In genomic region chr10:5474642-5475041, GRCh38 we compare ENCODE assay signal across 18 cellular contexts. TPM values are rescaled to one million over a fixed set of nuclear protein-coding genes. Genes with fewer than 3 reads are reported as not detected.
"Had no signal": no experiment of that assay in that cellular context is flagged by ENCODE, and none has a peak within 500 bp of the region (broad histone marks: within the 10 kb centered on the region; RNA-seq: fewer than 3 reads in every experiment).

No MANE protein-coding gene starts in this region.

RNA-seq across cellular contexts. Expression of gene CALML5, which starts 24.7 kb away (rescaled TPM):
- total RNA-seq: activated B cell treated with CpG ODN at 0.5 μM for 24 hours; activated CD8-positive, alpha-beta T cell treated with anti-CD3 and anti-CD28 coated beads for 36 hours; adrenal gland; ascending aorta; chondrocyte; gastrocnemius medialis; left cardiac atrium; left ventricle myocardium superior; lung microvascular endothelial cell; mucosa of gallbladder; osteoblast; right cardiac atrium; skeletal muscle tissue; T-cell; T-helper 2 cell treated with Interferon-gamma antibody and Interleukin-4, amounts not matched to agents 100 ng/mL and 5 ng/mL, for 36 hours; temporal lobe; tibial nerve; ureter had no signal
- polyA plus RNA-seq: adrenal gland, right cardiac atrium had no signal

RNA-seq across cellular contexts. Expression of gene CALML3, which starts 50.1 kb away (rescaled TPM):
- total RNA-seq: activated B cell treated with CpG ODN at 0.5 μM for 24 hours; activated CD8-positive, alpha-beta T cell treated with anti-CD3 and anti-CD28 coated beads for 36 hours; adrenal gland; ascending aorta; chondrocyte; gastrocnemius medialis; left cardiac atrium; left ventricle myocardium superior; lung microvascular endothelial cell; mucosa of gallbladder; osteoblast; right cardiac atrium; skeletal muscle tissue; T-cell; T-helper 2 cell treated with Interferon-gamma antibody and Interleukin-4, amounts not matched to agents 100 ng/mL and 5 ng/mL, for 36 hours; temporal lobe; tibial nerve; ureter had no signal
- polyA plus RNA-seq: right cardiac atrium had no signal
